15 cellular contexts compared by ENCODE assay signal in genomic region chr2:32678825-32679224, GRCh38. TPM values are rescaled to one million over a fixed set of nuclear protein-coding genes. Genes with fewer than 3 reads are reported as not detected.
A peak's percentile ranks its signal among the peaks of the same experiment; 100 is the strongest.
DNase-seq lines count a peak whose midpoint lies in the region; FAIRE-seq and TF ChIP-seq lines count a peak whose summit lies in the region.
"Had no signal": no experiment of that assay in that cellular context is flagged by ENCODE, and none has a peak within 500 bp of the region (broad histone marks: within the 10 kb centered on the region; RNA-seq: fewer than 3 reads in every experiment).

No MANE protein-coding gene starts in this region.

- no peaks in the 10 kb centered on the region for H3K9me3 ChIP-seq in fibroblast of lung (ENCODE audit: control insufficient read depth, insufficient read depth, low read depth, low read length)
- H3K9me3 ChIP-seq in small intestine (ENCODE audit: control insufficient read depth, low read depth), result no peaks in the 10 kb centered on the region
- H3K9me3 ChIP-seq in trophoblast cell (ENCODE audit: insufficient read depth, low read depth, low read length), result no peaks in the 10 kb centered on the region

- H3K79me2 ChIP-seq in fibroblast of lung (ENCODE audit: control insufficient read depth, insufficient read depth, low read length), result no peaks in the 10 kb centered on the region
- H3K79me2 ChIP-seq in trophoblast cell (ENCODE audit: control insufficient read depth, insufficient read depth, low read length, poor library complexity), result no peaks in the 10 kb centered on the region

- H3K4me2 ChIP-seq in fibroblast of lung (ENCODE audit: extremely low read depth, insufficient read depth, low read length) (no peak overlapping the region), trophoblast cell (ENCODE audit: low read length) (no peak overlapping the region)

- no peaks in the 10 kb centered on the region for H3K79me1 ChIP-seq in trophoblast cell (ENCODE audit: low read length)

- no peaks in the 10 kb centered on the region for H3K36me3 ChIP-seq in fibroblast of lung (ENCODE audit: control insufficient read depth, insufficient read depth, low read length)
- H3K36me3 ChIP-seq in small intestine (ENCODE audit: control insufficient read depth in 2 of 2, insufficient read depth in 2 of 2, low read length in 2 of 2), result peaks cover 0 to 5% of the 10 kb centered on the region in 2 donors
- no peaks in the 10 kb centered on the region for H3K36me3 ChIP-seq in trophoblast cell (ENCODE audit: control insufficient read depth in 1 of 2, insufficient read depth in 2 of 2, low read length in 2 of 2)

- no peak overlapping the region for H4K12ac ChIP-seq in trophoblast cell (ENCODE audit: low read depth, low read length)

- TF ChIP-seq CTCF in fibroblast of lung (conservative IDR thresholded peaks at IDR 0.05 in 1 of 2, IDR thresholded peaks at IDR 0.05 in 1 of 2; ENCODE audit: low read depth in 1 of 2, low read length in 2 of 2) (no peak), lower leg skin (IDR thresholded peaks at IDR 0.05) (no peak)

- H3K4me3 ChIP-seq in fibroblast of lung (replicated peaks in 1 of 4; ENCODE audit: control extremely low read depth in 1 of 4, insufficient read depth in 1 of 4, low read depth in 3 of 4, low read length in 4 of 4), result no peak overlapping the region
- H3K4me3 ChIP-seq in skeletal muscle cell (ENCODE audit: low read depth, low read length), result no peak overlapping the region
- no peak overlapping the region for H3K4me3 ChIP-seq in small intestine (ENCODE audit: low read depth in 1 of 2, low read length in 2 of 2)
- no peak overlapping the region for H3K4me3 ChIP-seq in lower leg skin (ENCODE audit: low read depth, poor library complexity, severe bottlenecking)
- H3K4me3 ChIP-seq in trophoblast cell (ENCODE audit: low read depth, low read length), result no peak overlapping the region

- no peak overlapping the region for H4K8ac ChIP-seq in trophoblast cell (ENCODE audit: low read depth, low read length)

- H2AFZ ChIP-seq in fibroblast of lung (ENCODE audit: low read length), result no peak overlapping the region
- no peak overlapping the region for H2AFZ ChIP-seq in trophoblast cell (ENCODE audit: insufficient read depth, low read length, poor library complexity)

- H3K18ac ChIP-seq in trophoblast cell (ENCODE audit: low read length), result no peak overlapping the region

- H3K27me3 ChIP-seq in fibroblast of lung (ENCODE audit: control insufficient read depth, insufficient read depth, low read length) (no peaks in the 10 kb centered on the region), small intestine (ENCODE audit: control insufficient read depth in 2 of 2, insufficient read depth in 2 of 2, low read length in 2 of 2) (no peaks in the 10 kb centered on the region), trophoblast cell (ENCODE audit: insufficient read depth, low read length) (no peaks in the 10 kb centered on the region)

- H2BK12ac ChIP-seq in trophoblast cell (ENCODE audit: low read length), result no peak overlapping the region

- in situ Hi-C loops in SK-MEL-5 (cut with HindIII; ENCODE audit: low pct_unique_long_range_greater_than_20kb, low sequenced_read_pairs), result no loop called here

- DNase-seq in NCI-H1092 treated with DMSO at 0.1 percent for 48 hours (lab: John Stamatoyannopoulos, UW), result peak; percentile 1
- no peak for DNase-seq in NCI-H1092 (lab: John Stamatoyannopoulos, UW)
- DNase-seq in SK-MEL-5 (ENCODE audit: low read depth, low spot score), result peak; percentile 38
- peak; percentile 81 to 83 for DNase-seq in fibroblast of lung (ENCODE audit: low read depth in 2 of 2)
- DNase-seq in skeletal muscle cell (ENCODE audit: low read depth), result peak; percentile 25
- DNase-seq in small intestine, result no peak
- DNase-seq in lower leg skin (ENCODE audit: low spot score in 2 of 2), result no peak
- no peak for DNase-seq in trophoblast cell
- DNase-seq: activated naive CD8-positive, alpha-beta T cell treated with anti-CD3 and anti-CD28 coated beads for 36 hours; CD8-positive, alpha-beta memory T cell; MM.1S; naive B cell; NCI-H774 had no signal

- H4K20me1 ChIP-seq in fibroblast of lung (ENCODE audit: control insufficient read depth, extremely low read depth, insufficient read depth, low read length), result no peaks in the 10 kb centered on the region

- no peak overlapping the region for H4K91ac ChIP-seq in trophoblast cell (ENCODE audit: low read depth, low read length)

- no peaks in the 10 kb centered on the region for H3K4me1 ChIP-seq in fibroblast of lung (ENCODE audit: control insufficient read depth, extremely low read depth, insufficient read depth, low read length)
- H3K4me1 ChIP-seq in small intestine (ENCODE audit: control insufficient read depth in 2 of 2, insufficient read depth in 1 of 2, low read depth in 1 of 2, low read length in 1 of 2), result no peaks in the 10 kb centered on the region
- no peaks in the 10 kb centered on the region for H3K4me1 ChIP-seq in trophoblast cell (ENCODE audit: control insufficient read depth in 1 of 2, insufficient read depth in 2 of 2, low read length in 2 of 2)

- no peak overlapping the region for H3K9ac ChIP-seq in fibroblast of lung (ENCODE audit: insufficient read depth, low read length)
- H3K9ac ChIP-seq in trophoblast cell (ENCODE audit: low read length), result no peak overlapping the region

- no peak overlapping the region for H3K27ac ChIP-seq in fibroblast of lung (ENCODE audit: insufficient read depth, low read length)
- H3K27ac ChIP-seq in small intestine (ENCODE audit: low read depth in 1 of 2, low read length in 1 of 2), result no peak overlapping the region
- no peak overlapping the region for H3K27ac ChIP-seq in trophoblast cell (ENCODE audit: low read depth, low read length)
- H3K27ac ChIP-seq: 22Rv1, epithelial cell of prostate had no signal

- no peak overlapping the region for H2BK5ac ChIP-seq in trophoblast cell (ENCODE audit: low read depth, low read length, poor library complexity)

- H3K4ac ChIP-seq in trophoblast cell (ENCODE audit: low read depth, low read length), result no peak overlapping the region

- TF ChIP-seq POLR2A in lower leg skin (IDR thresholded peaks at IDR 0.05), result no peak

- no peak overlapping the region for H2BK120ac ChIP-seq in trophoblast cell (ENCODE audit: insufficient read depth, low read length, poor library complexity)

- no peak overlapping the region for H3K14ac ChIP-seq in trophoblast cell (ENCODE audit: low read length)

- intact Hi-C loops in lower leg skin (cut with DNase I; ENCODE audit: low total_unique reads), result no loop called here

- H3K23ac ChIP-seq in trophoblast cell (ENCODE audit: low read length), result no peak overlapping the region

- no peak for FAIRE-seq in small intestine (lab: Jason Lieb, UNC)

- no peak overlapping the region for H2AK5ac ChIP-seq in trophoblast cell (ENCODE audit: low read length)

RNA-seq across cellular contexts. Expression of gene TTC27, which starts 51.0 kb away (rescaled TPM):
- 22.8 and 28.7 TPM in 2 replicates for total RNA-seq in SK-MEL-5 (2014; rRNA removed; shearing (Covaris generic))
- polyA plus RNA-seq in SK-MEL-5 (2015; cell fraction: cytosol; rRNA removed), result 15.5 and 21.0 TPM in 2 replicates
- polyA plus RNA-seq in SK-MEL-5 (2015; cell fraction: nucleus; rRNA removed), result 18.0 and 18.6 TPM in 2 replicates
- total RNA-seq in fibroblast of lung (15.7 and 18.2 TPM in 2 replicates), lower leg skin (10 to 100 TPM; 11.0 to 16.4 (median 11.3) TPM)
- polyA plus RNA-seq in fibroblast of lung (19.3 and 20.6 TPM in 2 replicates), small intestine (10 to 100 TPM in 1 of 3 donors, 1 to 10 TPM in 2; 3.4 to 11.9 (median 4.3) TPM)
- polyA plus RNA-seq in fibroblast of lung (2012), result 14.4 and 16.1 TPM in 2 replicates
- 8.9 and 15.9 TPM in 2 replicates for polyA minus RNA-seq in fibroblast of lung (ENCODE audit: low replicate concordance)
- polyA plus RNA-seq in trophoblast cell (2013), result 10.8 and 11.5 TPM in 2 replicates

Comparison
In these comparisons a context has a peak if more than half of its experiments do, and no peak if none do; other contexts are left out.
1. DNase-seq: peak in NCI-H1092 treated with DMSO at 0.1 percent for 48 hours (single experiment), SK-MEL-5 (single experiment), fibroblast of lung (2 of 2) and skeletal muscle cell (single experiment); none in NCI-H1092 (single experiment), small intestine (single experiment), lower leg skin (0 of 2) and trophoblast cell (0 of 2).